ENCODE assay signal across 8 cellular contexts in genomic region chr17:10844667-10845387, GRCh38. TPM values are rescaled to one million over a fixed set of nuclear protein-coding genes. Genes with fewer than 3 reads are reported as not detected.
DNase-seq lines count a peak whose midpoint lies in the region; ATAC-seq and TF ChIP-seq lines count a peak whose summit lies in the region.

No MANE protein-coding gene starts in this region.

- peak; percentile 88 for ATAC-seq in GM19043 (IDR thresholded peaks at IDR 0.05; ENCODE audit: low read depth, unreplicated experiment)
- peak; percentile 46 for ATAC-seq in HG03469 (IDR thresholded peaks at IDR 0.05; ENCODE audit: unreplicated experiment)

- H3K79me2 ChIP-seq in neural progenitor cell (ENCODE audit: low read depth) = no peaks in the 10 kb centered on the region

- H4K20me1 ChIP-seq in neural progenitor cell (ENCODE audit: low read depth) = peaks cover 7% of the 10 kb centered on the region

- no peaks in the 10 kb centered on the region for H3F3A ChIP-seq in neural progenitor cell (ENCODE audit: low read depth)

- H3K9ac ChIP-seq in neural progenitor cell = no peak overlapping the region

- peak overlapping the region; percentile 0 for H3K27ac Mint-ChIP-seq in neural progenitor cell
- H3K27ac Mint-ChIP-seq in stimulated activated naive CD8-positive, alpha-beta T cell treated with anti-CD3 and anti-CD28 coated beads, Interleukin-15, Interleukin-2, amounts not matched to agents 100 ng/mL and 50 ng/mL, for 24 hours = no peak overlapping the region

- H2AFZ ChIP-seq in neural progenitor cell (replicated peaks) = peak overlapping the region; percentile 38

- no peaks in the 10 kb centered on the region for H3K27me3 ChIP-seq in BE2C
- H3K27me3 ChIP-seq in neural progenitor cell = peaks cover 21% of the 10 kb centered on the region

- H3K27ac ChIP-seq in neural progenitor cell = no peak overlapping the region

- TF ChIP-seq CTCF in BE2C (IDR thresholded peaks at IDR 0.05; ENCODE audit: low read depth, low read length) = peak; percentile 77
- TF ChIP-seq CTCF in foreskin fibroblast (IDR thresholded peaks at IDR 0.05; ENCODE audit: low read depth, low read length) = peak; percentile 93
- peak; percentile 84 for TF ChIP-seq CTCF in neural progenitor cell (IDR thresholded peaks at IDR 0.05)

- DNase-seq in BE2C (peak; percentile 61), RPMI7951 (ENCODE audit: low read depth) (peak; percentile 37), foreskin fibroblast (peak; percentile 23 to 71), neural progenitor cell (ENCODE audit: low spot score) (peak; percentile 81)
- peak; percentile 88 for DNase-seq in activated effector memory CD4-positive, alpha-beta T cell treated with anti-CD3 and anti-CD28 coated beads, Interleukin-2, amount 50 U/mL, for 16 hours

- peak overlapping the region; percentile 29; the same call in 1 of the 2 replicates for H3K4me3 ChIP-seq in BE2C (ENCODE audit: low read depth, low read length)
- peak overlapping the region; percentile 45 to 58 for H3K4me3 ChIP-seq in foreskin fibroblast (ENCODE audit: low read depth in 1 of 2, low read length in 2 of 2)
- peak overlapping the region; percentile 46 for H3K4me3 ChIP-seq in neural progenitor cell

- peaks cover 25% of the 10 kb centered on the region for H3K27me3 Mint-ChIP-seq in neural progenitor cell (ENCODE audit: insufficient read depth, low read depth)
- H3K27me3 Mint-ChIP-seq in stimulated activated naive CD8-positive, alpha-beta T cell treated with anti-CD3 and anti-CD28 coated beads, Interleukin-15, Interleukin-2, amounts not matched to agents 100 ng/mL and 50 ng/mL, for 24 hours = peaks cover 3% of the 10 kb centered on the region

- no peaks in the 10 kb centered on the region for H3K36me3 ChIP-seq in BE2C
- H3K36me3 ChIP-seq in neural progenitor cell = no peaks in the 10 kb centered on the region

- no peaks in the 10 kb centered on the region for H3K4me1 ChIP-seq in BE2C
- H3K4me1 ChIP-seq in neural progenitor cell = no peaks in the 10 kb centered on the region

- H3K4me2 ChIP-seq in neural progenitor cell = peak overlapping the region; percentile 80

- peak overlapping the region; percentile 87 for H3K4me3 Mint-ChIP-seq in neural progenitor cell
- peak overlapping the region; percentile 79 for H3K4me3 Mint-ChIP-seq in stimulated activated naive CD8-positive, alpha-beta T cell treated with anti-CD3 and anti-CD28 coated beads, Interleukin-15, Interleukin-2, amounts not matched to agents 100 ng/mL and 50 ng/mL, for 24 hours

- H3K4me1 Mint-ChIP-seq in neural progenitor cell = peaks cover 20% of the 10 kb centered on the region
- H3K4me1 Mint-ChIP-seq in stimulated activated naive CD8-positive, alpha-beta T cell treated with anti-CD3 and anti-CD28 coated beads, Interleukin-15, Interleukin-2, amounts not matched to agents 100 ng/mL and 50 ng/mL, for 24 hours (ENCODE audit: low read depth) = peaks cover 11% of the 10 kb centered on the region

- H3K9me3 Mint-ChIP-seq in neural progenitor cell = peaks cover 14% of the 10 kb centered on the region
- no peaks in the 10 kb centered on the region for H3K9me3 Mint-ChIP-seq in stimulated activated naive CD8-positive, alpha-beta T cell treated with anti-CD3 and anti-CD28 coated beads, Interleukin-15, Interleukin-2, amounts not matched to agents 100 ng/mL and 50 ng/mL, for 24 hours

- H3K36me3 Mint-ChIP-seq in neural progenitor cell = no peaks in the 10 kb centered on the region
- no peaks in the 10 kb centered on the region for H3K36me3 Mint-ChIP-seq in stimulated activated naive CD8-positive, alpha-beta T cell treated with anti-CD3 and anti-CD28 coated beads, Interleukin-15, Interleukin-2, amounts not matched to agents 100 ng/mL and 50 ng/mL, for 24 hours (ENCODE audit: low read depth)

- H3K9me3 ChIP-seq in BE2C (no peaks in the 10 kb centered on the region), neural progenitor cell (ENCODE audit: low read depth) (no peaks in the 10 kb centered on the region)

RNA-seq across cellular contexts. Expression of gene PIRT, which starts 6.9 kb away (rescaled TPM):
- not detected for polyA plus RNA-seq in BE2C (2012; ENCODE audit: insufficient read depth, insufficient read length, low read depth)
- total RNA-seq in RPMI7951 (2014; rRNA removed; shearing (Covaris generic)) = not detected in 2 replicates
- not detected in 2 replicates for total RNA-seq in neural progenitor cell (ENCODE audit: low replicate concordance)

RNA-seq across cellular contexts. Expression of gene TMEM238L, which starts 40.9 kb away (rescaled TPM):
- not detected for polyA plus RNA-seq in BE2C (2012; ENCODE audit: insufficient read depth, insufficient read length, low read depth)
- not detected in 2 replicates for total RNA-seq in RPMI7951 (2014; rRNA removed; shearing (Covaris generic))
- total RNA-seq in neural progenitor cell (ENCODE audit: low replicate concordance) = not detected in 2 replicates

Comparison
In these comparisons a context has a peak if more than half of its experiments do, and no peak if none do; other contexts are left out.
1. DNase-seq: peak in every context shown above with its lines; median percentile 88 in activated effector memory CD4-positive, alpha-beta T cell treated with anti-CD3 and anti-CD28 coated beads, Interleukin-2, amount 50 U/mL, for 16 hours; 81 in neural progenitor cell; 61 in BE2C; 47 in foreskin fibroblast; 37 in RPMI7951.